ENCODE assay signal across 8 cellular contexts in genomic region chr12:63643381-63643780, GRCh38. TPM values are rescaled to one million over a fixed set of nuclear protein-coding genes. Genes with fewer than 3 reads are reported as not detected.
DNase-seq lines count a peak whose midpoint lies in the region; TF ChIP-seq lines count a peak whose summit lies in the region.
"Not testable (repeated sequence)": the region's sequence is repeated elsewhere in the genome, so short reads cannot be mapped to it uniquely, and the experiment has no call there.

No MANE protein-coding gene starts in this region.

- CTCF ChIA-PET in HEK293 (lab: Yijun Ruan, JAX): not testable (repeated sequence)

- not testable (repeated sequence) for H3K27me3 ChIP-seq in SJCRH30; adipocyte (replicated peaks; ENCODE audit: control insufficient read depth, insufficient read depth, low read length); skeletal muscle satellite cell (ENCODE audit: control insufficient read depth, insufficient read depth, low read length)

- not testable (repeated sequence) for H3K4me1 ChIP-seq in HEK293 (ENCODE audit: control insufficient read depth, insufficient read depth, low read length); SJCRH30; adipocyte (ENCODE audit: control insufficient read depth, insufficient read depth, low read length); skeletal muscle satellite cell (ENCODE audit: control insufficient read depth, insufficient read depth, low read length)

- POLR2A ChIA-PET in HEK293 (lab: Yijun Ruan, JAX): not testable (repeated sequence)

- H3K4me3 ChIP-seq in HEK293 (ENCODE audit: low read depth, low read length); SJCRH30; adipocyte (ENCODE audit: low read length); fibroblast of villous mesenchyme (ENCODE audit: low read depth, low read length); skeletal muscle satellite cell (ENCODE audit: low read length): not testable (repeated sequence)

- H3K9ac ChIP-seq in adipocyte (ENCODE audit: low read length); skeletal muscle satellite cell (ENCODE audit: low read depth, low read length): not testable (repeated sequence)

- H3K9me3 ChIP-seq in HEK293 (ENCODE audit: control insufficient read depth, insufficient read depth, low read depth, low read length); SJCRH30 (replicated peaks); adipocyte (ENCODE audit: control insufficient read depth, low read length); skeletal muscle satellite cell (replicated peaks; ENCODE audit: low read length): not testable (repeated sequence)

- DNase-seq in COLO829 (ENCODE audit: low spot score): peak; percentile 33
- DNase-seq in LoVo (ENCODE audit: low spot score): peak; percentile 52
- peak; percentile 32 to 52 for DNase-seq in SJCRH30
- peak; percentile 66 for DNase-seq in adipocyte (ENCODE audit: low read depth)
- peak; percentile 15 to 50 for DNase-seq in dermis microvascular lymphatic vessel endothelial cell (ENCODE audit: low read depth in 2 of 2)
- peak; percentile 70 for DNase-seq in fibroblast of villous mesenchyme (ENCODE audit: low read depth)

- not testable (repeated sequence) for TF ChIP-seq CTCF in HEK293 (tag by site-specific recombination; IDR thresholded peaks at IDR 0.05); fibroblast of villous mesenchyme (IDR thresholded peaks at IDR 0.05; ENCODE audit: insufficient read depth, low read depth, low read length)

- not testable (repeated sequence) for H3K36me3 ChIP-seq in HEK293 (ENCODE audit: control insufficient read depth in 2 of 2, insufficient read depth in 1 of 2, low read length in 2 of 2); SJCRH30; adipocyte (ENCODE audit: control insufficient read depth, insufficient read depth, low read length, severe bottlenecking); skeletal muscle satellite cell (ENCODE audit: insufficient read depth, low read length)

- not testable (repeated sequence) for H3K27ac ChIP-seq in HEK293 (ENCODE audit: extremely low read depth, low read depth, low read length); SJCRH30

- H3K4me2 ChIP-seq in skeletal muscle satellite cell (ENCODE audit: low read length): peak overlapping the region; percentile 17

TF ChIP-seq in HEK293, 187 proteins besides CTCF, POLR2A, EP300 and RAD21:
- peak; percentile 14; the same call in 1 of the 2 replicates for TF ChIP-seq ZXDB (tag by site-specific recombination; IDR thresholded peaks at IDR 0.05)

RNA-seq across cellular contexts. Expression of gene DPY19L2, which starts 24.9 kb away (rescaled TPM):
- total RNA-seq in SJCRH30 (2014; rRNA removed; shearing (Covaris generic)): 3.6 and 4.4 TPM in 2 replicates
- total RNA-seq in dermis microvascular lymphatic vessel endothelial cell (0.26 and 0.51 TPM in 2 replicates), fibroblast of villous mesenchyme (9.0 and 11.2 TPM in 2 replicates)
- 0.25 and 0.66 TPM in 2 replicates for total RNA-seq in skeletal muscle satellite cell (2012; rRNA removed)
